In genomic region chr19:42246143-42246868, GRCh38 we compare ENCODE assay signal across 8 cellular contexts. TPM values are rescaled to one million over a fixed set of nuclear protein-coding genes. Genes with fewer than 3 reads are reported as not detected.
DNase-seq lines count a peak whose midpoint lies in the region; ATAC-seq lines count a peak whose summit lies in the region.

No MANE protein-coding gene starts in this region.

- H3K4me1 ChIP-seq in HUES64 (ENCODE audit: insufficient read depth, low read length) = peaks cover 8% of the 10 kb centered on the region; the same call in 1 of the 2 replicates

- no peak for ATAC-seq in activated T-helper 17 cell treated with anti-CD3 and anti-CD28 coated beads, Interleukin-2, amount 50 U/mL, for 72 hours (replicated peaks)
- ATAC-seq in Right ventricle myocardium superior (ENCODE audit: poor library complexity) = peak; percentile 8
- no peak for ATAC-seq in HG02642 (IDR thresholded peaks at IDR 0.05; ENCODE audit: poor library complexity, unreplicated experiment)

- H3K9me3 Mint-ChIP-seq in activated T-helper 17 cell treated with anti-CD3 and anti-CD28 coated beads, Interleukin-2, amount 50 U/mL, for 72 hours = no peaks in the 10 kb centered on the region

- no peaks in the 10 kb centered on the region for H3K27me3 Mint-ChIP-seq in activated T-helper 17 cell treated with anti-CD3 and anti-CD28 coated beads, Interleukin-2, amount 50 U/mL, for 72 hours

- intact Hi-C loops in Right ventricle myocardium superior (cut with DNase I) = loop anchor here (2.0 kb wide), 1 partner anchor 34 kb away; no protein-coding TSS in a partner anchor
- intact Hi-C loops in posterior cingulate gyrus (cut with DNase I) = loop anchor here (1.0 to 10.0 kb wide), 3 partner anchors 33 to 78 kb away; partner anchors contain the start of gene MEGF8

- DNase-seq in C1 segment of cervical spinal cord (lab: John Stamatoyannopoulos, UW) (peak in 11 of 14 donors; percentile 46 to 90 (median 69)), Right ventricle myocardium superior (peak; percentile 81), posterior cingulate gyrus (peak; percentile 75 to 99 (median 86))
- DNase-seq in effector CD4-positive, alpha-beta T cell = no peak
- DNase-seq in stimulated activated naive CD4-positive, alpha-beta T cell treated with Interleukin-2 at 50 U/mL for 16 hours (lab: John Stamatoyannopoulos, UW) = no peak

- no peak overlapping the region for H3K4me3 ChIP-seq in HUES64 (ENCODE audit: low read length)

- H3K36me3 Mint-ChIP-seq in activated T-helper 17 cell treated with anti-CD3 and anti-CD28 coated beads, Interleukin-2, amount 50 U/mL, for 72 hours (ENCODE audit: low read depth) = peaks cover 28% of the 10 kb centered on the region

- peak overlapping the region; percentile 91 for H3K27ac Mint-ChIP-seq in activated T-helper 17 cell treated with anti-CD3 and anti-CD28 coated beads, Interleukin-2, amount 50 U/mL, for 72 hours

- H3K36me3 ChIP-seq in HUES64 (ENCODE audit: insufficient read depth, low read length) = peaks cover 12% of the 10 kb centered on the region

- H3K27ac ChIP-seq in HUES64 (ENCODE audit: low read depth, low read length) = peak overlapping the region; percentile 10; the same call in 1 of the 2 replicates

- H3K4me1 Mint-ChIP-seq in activated T-helper 17 cell treated with anti-CD3 and anti-CD28 coated beads, Interleukin-2, amount 50 U/mL, for 72 hours = peaks cover 6% of the 10 kb centered on the region

- H3K27me3 ChIP-seq in HUES64 (ENCODE audit: insufficient read depth, low read length) = no peaks in the 10 kb centered on the region

- no peak overlapping the region for H3K9ac ChIP-seq in HUES64 (ENCODE audit: low read depth, low read length)

- 49% methylated on average over 10 of the region's 10 CpGs for WGBS in HUES64

- peak overlapping the region; percentile 92 for H3K4me3 Mint-ChIP-seq in activated T-helper 17 cell treated with anti-CD3 and anti-CD28 coated beads, Interleukin-2, amount 50 U/mL, for 72 hours

- H3K9me3 ChIP-seq in HUES64 (ENCODE audit: insufficient read depth, low read depth, low read length) = no peaks in the 10 kb centered on the region

RNA-seq across cellular contexts. Expression of gene GSK3A, which starts 3.9 kb away (rescaled TPM):
- 48.5 TPM for polyA plus RNA-seq in HUES64 (2013, experiment 1 of 2)
- 51.0 TPM for polyA plus RNA-seq in HUES64 (2013, experiment 2 of 2)
- 10 to 100 TPM; 30.3 to 47.2 TPM for total RNA-seq in activated T-helper 17 cell treated with anti-CD3 and anti-CD28 coated beads, Interleukin-2, amount 50 U/mL, for 72 hours
- 35.6 TPM for total RNA-seq in Right ventricle myocardium superior

RNA-seq across cellular contexts. Expression of gene ERF, which starts 8.6 kb away (rescaled TPM):
- polyA plus RNA-seq in HUES64 (2013, experiment 1 of 2) = 53.3 TPM
- polyA plus RNA-seq in HUES64 (2013, experiment 2 of 2) = 53.6 TPM
- total RNA-seq in activated T-helper 17 cell treated with anti-CD3 and anti-CD28 coated beads, Interleukin-2, amount 50 U/mL, for 72 hours = 10 to 100 TPM; 44.8 to 49.7 TPM
- total RNA-seq in Right ventricle myocardium superior = 42.1 TPM

RNA-seq across cellular contexts. Expression of gene CIC, which starts 22.7 kb away (rescaled TPM):
- polyA plus RNA-seq in HUES64 (2013, experiment 1 of 2) = 34.2 TPM
- 30.1 TPM for polyA plus RNA-seq in HUES64 (2013, experiment 2 of 2)
- 100 to 1,000 TPM in 1 of 2 donors, 10 to 100 TPM in 1; 85.4 to 165 TPM for total RNA-seq in activated T-helper 17 cell treated with anti-CD3 and anti-CD28 coated beads, Interleukin-2, amount 50 U/mL, for 72 hours
- total RNA-seq in Right ventricle myocardium superior = 33.6 TPM

RNA-seq across cellular contexts. Expression of gene ZNF526, which starts 26.2 kb away (rescaled TPM):
- 8.5 TPM for polyA plus RNA-seq in HUES64 (2013, experiment 1 of 2)
- polyA plus RNA-seq in HUES64 (2013, experiment 2 of 2) = 9.6 TPM
- 10 to 100 TPM; 17.2 to 18.0 TPM for total RNA-seq in activated T-helper 17 cell treated with anti-CD3 and anti-CD28 coated beads, Interleukin-2, amount 50 U/mL, for 72 hours
- total RNA-seq in Right ventricle myocardium superior = 5.4 TPM

RNA-seq across cellular contexts. Expression of gene DEDD2, which starts 28.8 kb away (rescaled TPM):
- polyA plus RNA-seq in HUES64 (2013, experiment 1 of 2) = 25.7 TPM
- polyA plus RNA-seq in HUES64 (2013, experiment 2 of 2) = 25.2 TPM
- total RNA-seq in activated T-helper 17 cell treated with anti-CD3 and anti-CD28 coated beads, Interleukin-2, amount 50 U/mL, for 72 hours = 10 to 100 TPM; 37.4 to 45.7 TPM
- 14.8 TPM for total RNA-seq in Right ventricle myocardium superior

Comparison
In these comparisons a context has a peak if more than half of its experiments do, and no peak if none do; other contexts are left out.
1. DNase-seq: peak in C1 segment of cervical spinal cord (11 of 14), Right ventricle myocardium superior (single experiment) and posterior cingulate gyrus (10 of 10); none in effector CD4-positive, alpha-beta T cell (single experiment) and stimulated activated naive CD4-positive, alpha-beta T cell treated with Interleukin-2 at 50 U/mL for 16 hours (single experiment).